ENCODE assay signal across 9 cellular contexts in genomic region chr7:13878154-13878553, GRCh38.
"Had no signal": no experiment of that assay in that cellular context is flagged by ENCODE, and none has a peak within 500 bp of the region (broad histone marks: within the 10 kb centered on the region; RNA-seq: fewer than 3 reads in every experiment).

No MANE protein-coding gene starts in this region.

- H3K27ac Mint-ChIP-seq: GM23338, H9, IgD-negative memory B cell had no signal

- H3K4me1 Mint-ChIP-seq: IgD-negative memory B cell had no signal

- H3K36me3 Mint-ChIP-seq: IgD-negative memory B cell had no signal

- H3K4me3 ChIP-seq: GM23338 had no signal

- H3K9me3 Mint-ChIP-seq: GM23338, H9, HFFc6 had no signal

- FAIRE-seq: H1, H54, HepG2 had no signal

- H3K27me3 Mint-ChIP-seq: IgD-negative memory B cell had no signal

- H3K4me2 ChIP-seq: GM23338 had no signal

- H2AFZ ChIP-seq: GM23338 had no signal

- H3K27ac ChIP-seq: HL-60 had no signal

- DNase-seq: H9, HCEC 1CT, HFFc6 had no signal

- H3K4me3 Mint-ChIP-seq: GM23338, H9, HFFc6, IgD-negative memory B cell had no signal
